In genomic region chr1:167263784-167264464, GRCh38 we compare ENCODE assay signal across 14 cellular contexts. TPM values are rescaled to one million over a fixed set of nuclear protein-coding genes. Genes with fewer than 3 reads are reported as not detected.
DNase-seq lines count a peak whose midpoint lies in the region; ATAC-seq and TF ChIP-seq lines count a peak whose summit lies in the region.
"Had no signal": no experiment of that assay in that cellular context is flagged by ENCODE, and none has a peak within 500 bp of the region (broad histone marks: within the 10 kb centered on the region; RNA-seq: fewer than 3 reads in every experiment).

No MANE protein-coding gene starts in this region.

- H3K4me3 ChIP-seq in HCT116 (replicated peaks in 1 of 2; ENCODE audit: low read depth in 1 of 2, low read length in 2 of 2) (no peak overlapping the region), lower lobe of right lung (no peak overlapping the region)
- H3K4me3 ChIP-seq: HAP-1, right atrium auricular region had no signal

- H3K9me2 ChIP-seq in HCT116 (ENCODE audit: insufficient read depth) = no peaks in the 10 kb centered on the region

- H3K27me3 ChIP-seq in HCT116 (ENCODE audit: insufficient read depth, low read length) (no peaks in the 10 kb centered on the region), lower lobe of right lung (ENCODE audit: low read depth) (no peaks in the 10 kb centered on the region)
- H3K27me3 ChIP-seq: right atrium auricular region had no signal

- no peaks in the 10 kb centered on the region for H3K36me3 ChIP-seq in HCT116 (ENCODE audit: control insufficient read depth in 1 of 2, insufficient read depth in 2 of 2, low read length in 2 of 2)
- no peaks in the 10 kb centered on the region for H3K36me3 ChIP-seq in lower lobe of right lung
- H3K36me3 ChIP-seq: HAP-1, right atrium auricular region had no signal

- BruUV-seq in HCT116 (replicated peaks; lab: Mats Ljungman, UMichigan) = no TSS peak

- peak overlapping the region; percentile 0; the same call in 1 of the 2 replicates for H3K4me2 ChIP-seq in HCT116 (ENCODE audit: low read length)

- peaks cover 8 to 27% of the 10 kb centered on the region in 2 experiments for H3K4me1 ChIP-seq in HCT116 (ENCODE audit: control insufficient read depth in 1 of 2, insufficient read depth in 2 of 2, low read length in 2 of 2)
- H3K4me1 ChIP-seq in lower lobe of right lung = peaks cover 32% of the 10 kb centered on the region

- no peak overlapping the region for H3K9ac ChIP-seq in HCT116 (ENCODE audit: low read length)

- POLR2A ChIA-PET in HCT116 (lab: Charles Lee) = no interaction called here

- intact Hi-C loops in HCT116 (cut with micrococcal nuclease) (no loop called here), lower lobe of right lung (cut with DNase I) (no loop called here)

- no peaks in the 10 kb centered on the region for H4K20me1 ChIP-seq in HCT116 (ENCODE audit: insufficient read depth)

- peak; percentile 24 for DNase-seq in DMS153 (lab: John Stamatoyannopoulos, UW)
- DNase-seq in DMS153 treated with DMSO at 0.1 percent for 48 hours (lab: John Stamatoyannopoulos, UW; ENCODE audit: unreplicated experiment) = no peak
- no peak for DNase-seq in HCT116 (ENCODE audit: low read depth, low spot score)
- DNase-seq in OCI-M1 (lab: John Stamatoyannopoulos, UW) = peak; percentile 82
- no peak for DNase-seq in lower lobe of right lung
- DNase-seq in NCI-H2081 (lab: John Stamatoyannopoulos, UW) = no peak
- no peak for DNase-seq in GM10266 (ENCODE audit: extremely low spot score)
- DNase-seq in G401 (ENCODE audit: low spot score) = no peak
- DNase-seq: activated CD4-positive, alpha-beta T cell treated with anti-CD3 and anti-CD28 coated beads for 1 hour; IMR-90; islet precursor cell had no signal

- TF ChIP-seq RAD21 in HCT116 (IDR thresholded peaks at IDR 0.05; ENCODE audit: low read depth) = no peak

- H3K79me2 ChIP-seq in HCT116 (ENCODE audit: insufficient read depth, low read length) = peaks cover 74% of the 10 kb centered on the region

- TF ChIP-seq CTCF in HCT116 (IDR thresholded peaks at IDR 0.05 in 2 of 3, conservative IDR thresholded peaks at IDR 0.05 in 1 of 3; ENCODE audit: borderline replicate concordance in 1 of 3, insufficient read depth in 1 of 3, low read depth in 2 of 3, low read length in 2 of 3) = no peak
- TF ChIP-seq CTCF in lower lobe of right lung (IDR thresholded peaks at IDR 0.05) = no peak
- no peak for TF ChIP-seq CTCF in GM10266 (IDR thresholded peaks at IDR 0.05; ENCODE audit: control insufficient read depth, insufficient read depth, low read depth, missing control alignments)

- in situ Hi-C loops in G401 (cut with HindIII; ENCODE audit: low sequenced_read_pairs) = loop anchor here (10.0 kb wide), 1 partner anchor 291 kb away; the partner anchor contains the start of gene CREG1

- no peaks in the 10 kb centered on the region for H3K9me3 ChIP-seq in HCT116 (ENCODE audit: control insufficient read depth in 1 of 2, insufficient read depth in 1 of 2, low read depth in 1 of 2, low read length in 2 of 2)
- no peaks in the 10 kb centered on the region for H3K9me3 ChIP-seq in lower lobe of right lung
- H3K9me3 ChIP-seq: HAP-1, right atrium auricular region had no signal

- no peak overlapping the region for H3K27ac ChIP-seq in HCT116 (ENCODE audit: low read depth, low read length)
- no peak overlapping the region for H3K27ac ChIP-seq in lower lobe of right lung
- H3K27ac ChIP-seq: 22Rv1, right atrium auricular region had no signal

- CTCF ChIA-PET in HCT116 (lab: Charles Lee) = interaction anchor here (1.8 to 2.1 kb wide), 2 partner anchors 16 to 44 kb away, joined by 3 to 9 read pairs; partner anchors contain the start of gene POU2F1

- RAD21 ChIA-PET in HCT116 (lab: Charles Lee; ENCODE audit: low non-redundant PET in 1 of 2, low total read pairs in 2 of 2, uncharacterized antibody in 2 of 2, unreplicated experiment in 2 of 2) = interaction anchor here in 1 of 2 experiments (0.6 kb wide), 1 partner anchor 166 kb away, joined by 3 read pairs; no protein-coding TSS in a partner anchor

- TF ChIP-seq POLR2A in HCT116 (IDR thresholded peaks at IDR 0.05; ENCODE audit: borderline replicate concordance, extremely low read depth, insufficient read depth, insufficient read length) = no peak

- no peak overlapping the region for H2AFZ ChIP-seq in HCT116 (ENCODE audit: low read depth, low read length, poor library complexity, severe bottlenecking)

- ATAC-seq in HCT116 (no peak), lower lobe of right lung (peak; percentile 61 to 69)

TF ChIP-seq in HCT116, 20 proteins besides CTCF, POLR2A, EP300 and RAD21:
- TF ChIP-seq FOSL1 (IDR thresholded peaks at IDR 0.05; ENCODE audit: low read depth) = no peak
- TF ChIP-seq, protein P1, sequence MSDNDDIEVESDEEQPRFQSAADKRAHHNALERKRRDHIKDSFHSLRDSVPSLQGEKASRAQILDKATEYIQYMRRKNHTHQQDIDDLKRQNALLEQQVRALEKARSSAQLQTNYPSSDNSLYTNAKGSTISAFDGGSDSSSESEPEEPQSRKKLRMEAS (IDR thresholded peaks at IDR 0.05) = no peak
- TF ChIP-seq SIN3A (IDR thresholded peaks at IDR 0.05; ENCODE audit: low read depth) = no peak
- TF ChIP-seq EZH2 (IDR thresholded peaks at IDR 0.05) = no peak

RNA-seq across cellular contexts. Expression of gene POU2F1, which starts 43.2 kb away (rescaled TPM):
- total RNA-seq in HCT116 (2021; ENCODE audit: unreplicated experiment) (24.5 TPM), lower lobe of right lung (20.1 TPM)
- 7.0 and 8.0 TPM in 2 replicates for polyA plus RNA-seq in HCT116 (2012)
- 11.3 and 19.0 TPM in 2 replicates for total RNA-seq in G401 (2014; rRNA removed; shearing (Covaris generic))

Comparison
In these comparisons a context has a peak if more than half of its experiments do, and no peak if none do; other contexts are left out.
1. DNase-seq: peak in DMS153 (single experiment) and OCI-M1 (single experiment); none in DMS153 treated with DMSO at 0.1 percent for 48 hours (single experiment), HCT116 (single experiment), lower lobe of right lung (single experiment), NCI-H2081 (0 of 2), GM10266 (single experiment) and G401 (single experiment).